ENCODE assay signal across 1 cellular context in the genomic region with DNA sequence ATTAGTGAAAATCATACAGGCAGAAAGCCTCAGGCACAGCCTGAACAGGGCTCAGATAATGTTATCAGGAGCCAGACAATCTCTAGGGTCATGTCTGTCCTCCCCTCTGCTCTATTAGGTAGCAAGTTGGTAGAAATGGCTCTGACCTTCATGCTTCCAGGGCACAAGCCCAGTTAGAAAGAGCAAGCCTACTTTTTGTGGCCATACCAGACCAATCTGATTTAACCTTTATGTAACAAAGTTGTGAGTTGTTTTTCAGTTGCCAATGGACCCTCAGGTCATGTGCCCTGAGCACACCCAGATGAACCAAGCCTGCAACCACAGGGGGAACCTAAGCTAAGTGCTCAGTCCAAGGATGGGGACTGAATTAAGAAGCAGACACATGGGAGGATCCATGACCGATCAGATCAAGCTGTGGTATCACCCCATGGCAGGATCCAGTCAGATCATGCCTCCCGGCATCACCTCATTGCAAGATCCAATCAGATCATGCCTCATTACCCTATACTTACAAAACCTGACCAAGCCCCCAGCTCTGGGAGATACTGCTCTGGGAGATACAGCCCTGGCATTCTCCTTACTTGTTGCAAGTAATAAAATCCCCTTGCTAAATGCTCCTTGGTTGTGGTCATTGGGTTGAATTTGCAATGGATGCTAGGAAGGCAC.
TF ChIP-seq lines count a peak whose summit lies in the region.

No MANE protein-coding gene starts in this region.

TF ChIP-seq in K562, 482 proteins besides CTCF, POLR2A, EP300 and RAD21 (continued from another document):
- TF ChIP-seq, protein P1, sequence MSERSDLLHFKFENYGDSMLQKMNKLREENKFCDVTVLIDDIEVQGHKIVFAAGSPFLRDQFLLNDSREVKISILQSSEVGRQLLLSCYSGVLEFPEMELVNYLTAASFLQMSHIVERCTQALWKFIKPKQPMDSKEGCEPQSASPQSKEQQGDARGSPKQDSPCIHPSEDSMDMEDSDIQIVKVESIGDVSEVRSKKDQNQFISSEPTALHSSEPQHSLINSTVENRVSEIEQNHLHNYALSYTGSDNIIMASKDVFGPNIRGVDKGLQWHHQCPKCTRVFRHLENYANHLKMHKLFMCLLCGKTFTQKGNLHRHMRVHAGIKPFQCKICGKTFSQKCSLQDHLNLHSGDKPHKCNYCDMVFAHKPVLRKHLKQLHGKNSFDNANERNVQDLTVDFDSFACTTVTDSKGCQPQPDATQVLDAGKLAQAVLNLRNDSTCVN (CRISPR knock-in tag; IDR thresholded peaks at IDR 0.05), result no peak
- TF ChIP-seq RBM14 (IDR thresholded peaks at IDR 0.05; ENCODE audit: borderline replicate concordance, insufficient read depth, low read depth, low read length) (no peak), CBFA2T3 (IDR thresholded peaks at IDR 0.05) (peak; percentile 76), TCF3 (CRISPR knock-in tag; IDR thresholded peaks at IDR 0.05) (peak; percentile 54), RBM17 (IDR thresholded peaks at IDR 0.05; ENCODE audit: borderline replicate concordance, low read depth, low read length) (no peak), RBM15 (IDR thresholded peaks at IDR 0.05; ENCODE audit: insufficient read depth, low read length) (no peak), RAD51 (IDR thresholded peaks at IDR 0.05; ENCODE audit: borderline replicate concordance, low read depth) (peak; percentile 68), RBM34 (IDR thresholded peaks at IDR 0.05; ENCODE audit: borderline replicate concordance, insufficient read depth, low read length) (no peak), HCFC1 (IDR thresholded peaks at IDR 0.05; ENCODE audit: low read depth, low read length) (no peak), FOS (IDR thresholded peaks at IDR 0.05; ENCODE audit: extremely low read depth, insufficient read length) (peak; percentile 45), NELFE (IDR thresholded peaks at IDR 0.05; ENCODE audit: insufficient read depth, insufficient read length) (no peak), MEF2D (tag; conservative IDR thresholded peaks at IDR 0.05; ENCODE audit: low read depth) (peak; percentile 66; the same call in 1 of the 2 replicates), TBL1XR1 (IDR thresholded peaks at IDR 0.05; ENCODE audit: low read length in 2 of 2) (no peak), ARID1B (IDR thresholded peaks at IDR 0.05) (peak; percentile 73), MCM7 (IDR thresholded peaks at IDR 0.05) (no peak), SIN3B (IDR thresholded peaks at IDR 0.05; ENCODE audit: low read depth) (no peak), HNRNPH1 (optimal IDR thresholded peaks at IDR 0.05; ENCODE audit: low read depth, low read length) (no peak), MCM5 (IDR thresholded peaks at IDR 0.05; ENCODE audit: low read depth) (no peak), MCM2 (IDR thresholded peaks at IDR 0.05; ENCODE audit: low read depth) (no peak), SAFB2 (IDR thresholded peaks at IDR 0.05; ENCODE audit: borderline replicate concordance, low read depth, low read length, severe bottlenecking) (no peak), PHF21A (IDR thresholded peaks at IDR 0.05; ENCODE audit: borderline replicate concordance, low read depth) (no peak), KLF10 (CRISPR knock-in tag; IDR thresholded peaks at IDR 0.05) (no peak), CHD1 (IDR thresholded peaks at IDR 0.05; ENCODE audit: low read length) (no peak), SREBF1 (IDR thresholded peaks at IDR 0.05; ENCODE audit: borderline replicate concordance, low read depth, low read length) (peak; percentile 99), HDAC8 (tag; IDR thresholded peaks at IDR 0.05) (peak; percentile 73; the same call in 1 of the 2 replicates)
- TF ChIP-seq, protein P2, sequence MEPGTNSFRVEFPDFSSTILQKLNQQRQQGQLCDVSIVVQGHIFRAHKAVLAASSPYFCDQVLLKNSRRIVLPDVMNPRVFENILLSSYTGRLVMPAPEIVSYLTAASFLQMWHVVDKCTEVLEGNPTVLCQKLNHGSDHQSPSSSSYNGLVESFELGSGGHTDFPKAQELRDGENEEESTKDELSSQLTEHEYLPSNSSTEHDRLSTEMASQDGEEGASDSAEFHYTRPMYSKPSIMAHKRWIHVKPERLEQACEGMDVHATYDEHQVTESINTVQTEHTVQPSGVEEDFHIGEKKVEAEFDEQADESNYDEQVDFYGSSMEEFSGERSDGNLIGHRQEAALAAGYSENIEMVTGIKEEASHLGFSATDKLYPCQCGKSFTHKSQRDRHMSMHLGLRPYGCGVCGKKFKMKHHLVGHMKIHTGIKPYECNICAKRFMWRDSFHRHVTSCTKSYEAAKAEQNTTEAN (CRISPR knock-in tag; IDR thresholded peaks at IDR 0.05), result no peak
- TF ChIP-seq, protein P3, sequence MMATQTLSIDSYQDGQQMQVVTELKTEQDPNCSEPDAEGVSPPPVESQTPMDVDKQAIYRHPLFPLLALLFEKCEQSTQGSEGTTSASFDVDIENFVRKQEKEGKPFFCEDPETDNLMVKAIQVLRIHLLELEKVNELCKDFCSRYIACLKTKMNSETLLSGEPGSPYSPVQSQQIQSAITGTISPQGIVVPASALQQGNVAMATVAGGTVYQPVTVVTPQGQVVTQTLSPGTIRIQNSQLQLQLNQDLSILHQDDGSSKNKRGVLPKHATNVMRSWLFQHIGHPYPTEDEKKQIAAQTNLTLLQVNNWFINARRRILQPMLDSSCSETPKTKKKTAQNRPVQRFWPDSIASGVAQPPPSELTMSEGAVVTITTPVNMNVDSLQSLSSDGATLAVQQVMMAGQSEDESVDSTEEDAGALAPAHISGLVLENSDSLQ (IDR thresholded peaks at IDR 0.05), result no peak
- TF ChIP-seq, protein P4, sequence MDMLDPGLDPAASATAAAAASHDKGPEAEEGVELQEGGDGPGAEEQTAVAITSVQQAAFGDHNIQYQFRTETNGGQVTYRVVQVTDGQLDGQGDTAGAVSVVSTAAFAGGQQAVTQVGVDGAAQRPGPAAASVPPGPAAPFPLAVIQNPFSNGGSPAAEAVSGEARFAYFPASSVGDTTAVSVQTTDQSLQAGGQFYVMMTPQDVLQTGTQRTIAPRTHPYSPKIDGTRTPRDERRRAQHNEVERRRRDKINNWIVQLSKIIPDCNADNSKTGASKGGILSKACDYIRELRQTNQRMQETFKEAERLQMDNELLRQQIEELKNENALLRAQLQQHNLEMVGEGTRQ (CRISPR knock-in tag; IDR thresholded peaks at IDR 0.05), result peak; percentile 56; the same call in 1 of the 2 replicates
- TF ChIP-seq, protein P5, sequence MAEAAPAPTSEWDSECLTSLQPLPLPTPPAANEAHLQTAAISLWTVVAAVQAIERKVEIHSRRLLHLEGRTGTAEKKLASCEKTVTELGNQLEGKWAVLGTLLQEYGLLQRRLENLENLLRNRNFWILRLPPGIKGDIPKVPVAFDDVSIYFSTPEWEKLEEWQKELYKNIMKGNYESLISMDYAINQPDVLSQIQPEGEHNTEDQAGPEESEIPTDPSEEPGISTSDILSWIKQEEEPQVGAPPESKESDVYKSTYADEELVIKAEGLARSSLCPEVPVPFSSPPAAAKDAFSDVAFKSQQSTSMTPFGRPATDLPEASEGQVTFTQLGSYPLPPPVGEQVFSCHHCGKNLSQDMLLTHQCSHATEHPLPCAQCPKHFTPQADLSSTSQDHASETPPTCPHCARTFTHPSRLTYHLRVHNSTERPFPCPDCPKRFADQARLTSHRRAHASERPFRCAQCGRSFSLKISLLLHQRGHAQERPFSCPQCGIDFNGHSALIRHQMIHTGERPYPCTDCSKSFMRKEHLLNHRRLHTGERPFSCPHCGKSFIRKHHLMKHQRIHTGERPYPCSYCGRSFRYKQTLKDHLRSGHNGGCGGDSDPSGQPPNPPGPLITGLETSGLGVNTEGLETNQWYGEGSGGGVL (CRISPR knock-in tag; IDR thresholded peaks at IDR 0.05), result no peak
- TF ChIP-seq, protein P6, sequence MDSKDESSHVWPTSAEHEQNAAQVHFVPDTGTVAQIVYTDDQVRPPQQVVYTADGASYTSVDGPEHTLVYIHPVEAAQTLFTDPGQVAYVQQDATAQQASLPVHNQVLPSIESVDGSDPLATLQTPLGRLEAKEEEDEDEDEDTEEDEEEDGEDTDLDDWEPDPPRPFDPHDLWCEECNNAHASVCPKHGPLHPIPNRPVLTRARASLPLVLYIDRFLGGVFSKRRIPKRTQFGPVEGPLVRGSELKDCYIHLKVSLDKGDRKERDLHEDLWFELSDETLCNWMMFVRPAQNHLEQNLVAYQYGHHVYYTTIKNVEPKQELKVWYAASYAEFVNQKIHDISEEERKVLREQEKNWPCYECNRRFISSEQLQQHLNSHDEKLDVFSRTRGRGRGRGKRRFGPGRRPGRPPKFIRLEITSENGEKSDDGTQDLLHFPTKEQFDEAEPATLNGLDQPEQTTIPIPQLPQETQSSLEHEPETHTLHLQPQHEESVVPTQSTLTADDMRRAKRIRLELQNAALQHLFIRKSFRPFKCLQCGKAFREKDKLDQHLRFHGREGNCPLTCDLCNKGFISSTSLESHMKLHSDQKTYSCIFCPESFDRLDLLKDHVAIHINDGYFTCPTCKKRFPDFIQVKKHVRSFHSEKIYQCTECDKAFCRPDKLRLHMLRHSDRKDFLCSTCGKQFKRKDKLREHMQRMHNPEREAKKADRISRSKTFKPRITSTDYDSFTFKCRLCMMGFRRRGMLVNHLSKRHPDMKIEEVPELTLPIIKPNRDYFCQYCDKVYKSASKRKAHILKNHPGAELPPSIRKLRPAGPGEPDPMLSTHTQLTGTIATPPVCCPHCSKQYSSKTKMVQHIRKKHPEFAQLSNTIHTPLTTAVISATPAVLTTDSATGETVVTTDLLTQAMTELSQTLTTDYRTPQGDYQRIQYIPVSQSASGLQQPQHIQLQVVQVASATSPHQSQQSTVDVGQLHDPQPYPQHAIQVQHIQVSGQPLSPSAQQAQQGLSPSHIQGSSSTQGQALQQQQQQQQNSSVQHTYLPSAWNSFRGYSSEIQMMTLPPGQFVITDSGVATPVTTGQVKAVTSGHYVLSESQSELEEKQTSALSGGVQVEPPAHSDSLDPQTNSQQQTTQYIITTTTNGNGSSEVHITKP (IDR thresholded peaks at IDR 0.05; ENCODE audit: partially characterized antibody), result peak; percentile 92
TF ChIP-seq in K562: peak in this region for 71.
